In the genomic region with DNA sequence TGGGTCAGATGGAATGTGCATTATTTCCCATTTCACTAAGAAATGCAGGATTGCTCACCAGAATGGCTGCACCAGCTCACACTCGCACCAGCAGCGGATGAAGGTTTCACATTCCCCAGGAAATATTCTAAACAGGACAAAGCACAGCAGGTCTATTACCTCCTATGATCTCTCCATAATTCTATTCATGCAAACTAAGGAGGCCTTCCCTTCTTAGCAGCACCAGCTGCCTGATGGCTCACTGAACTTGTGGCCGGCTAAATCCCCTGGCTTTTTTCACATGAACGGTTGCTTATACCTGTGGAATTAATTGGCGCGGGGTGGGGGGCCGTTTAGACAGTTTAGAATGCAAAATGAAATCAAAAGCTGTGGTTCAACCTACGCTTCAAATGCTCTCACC, we compare ENCODE assay signal across 14 cellular contexts.
"Had no signal": no experiment of that assay in that cellular context is flagged by ENCODE, and none has a peak within 500 bp of the region (broad histone marks: within the 10 kb centered on the region; RNA-seq: fewer than 3 reads in every experiment).

No MANE protein-coding gene starts in this region.

- ATAC-seq: heart left ventricle; naive thymus-derived CD8-positive, alpha-beta T cell; right cardiac atrium had no signal

- H3K27ac Mint-ChIP-seq: dendritic cell treated with granulocyte-macrophage colony-stimulating factor and Interleukin-4, amounts not matched to agents 40 ng/mL and 50 ng/mL, for 4 days; endodermal cell; naive thymus-derived CD8-positive, alpha-beta T cell; type B pancreatic cell had no signal

- H3K4me3 ChIP-seq: heart left ventricle had no signal

- H3K36me3 Mint-ChIP-seq: naive thymus-derived CD8-positive, alpha-beta T cell; type B pancreatic cell had no signal

- H3K9me3 Mint-ChIP-seq: dendritic cell treated with granulocyte-macrophage colony-stimulating factor and Interleukin-4, amounts not matched to agents 40 ng/mL and 50 ng/mL, for 4 days; endodermal cell; naive thymus-derived CD8-positive, alpha-beta T cell; type B pancreatic cell had no signal

- DNase-seq: endodermal cell; foreskin melanocyte; heart left ventricle; hippocampal formation; kidney glomerular epithelial cell; mesendoderm; naive thymus-derived CD8-positive, alpha-beta T cell; posterior cingulate gyrus; right cardiac atrium; small intestine; stimulated activated CD4-positive, alpha-beta T cell treated with anti-CD3 and anti-CD28 coated beads, Interleukin-2, amount 100 ng/mL, for 48 hours; stimulated activated naive CD4-positive, alpha-beta T cell treated with Interleukin-2 at 50 U/mL for 16 hours had no signal

- H3K4me3 Mint-ChIP-seq: dendritic cell treated with granulocyte-macrophage colony-stimulating factor and Interleukin-4, amounts not matched to agents 40 ng/mL and 50 ng/mL, for 4 days; endodermal cell; naive thymus-derived CD8-positive, alpha-beta T cell; type B pancreatic cell had no signal

- H3K4me1 Mint-ChIP-seq: endodermal cell; naive thymus-derived CD8-positive, alpha-beta T cell had no signal
